10 cellular contexts compared by ENCODE assay signal in the genomic region with DNA sequence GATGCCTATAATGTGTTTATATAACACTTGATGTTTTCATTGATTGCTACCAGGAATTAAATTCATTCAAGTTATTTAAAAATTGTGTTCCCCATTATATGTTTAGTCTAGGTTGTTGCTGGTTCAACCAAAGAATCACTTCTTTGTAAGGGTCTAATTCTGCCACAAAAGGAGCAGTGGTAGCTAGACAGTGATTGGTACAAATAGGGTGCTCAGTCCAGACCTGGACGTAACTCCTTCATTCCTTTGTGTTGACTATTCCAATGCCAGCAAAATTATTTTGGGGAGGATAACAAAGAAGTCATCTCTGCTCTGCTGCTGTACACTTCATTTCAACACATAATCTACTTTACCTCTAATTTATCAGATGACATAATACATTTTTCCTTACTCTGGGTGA. TPM values are rescaled to one million over a fixed set of nuclear protein-coding genes. Genes with fewer than 3 reads are reported as not detected.
DNase-seq lines count a peak whose midpoint lies in the region; ATAC-seq and TF ChIP-seq lines count a peak whose summit lies in the region.
"Had no signal": no experiment of that assay in that cellular context is flagged by ENCODE, and none has a peak within 500 bp of the region (broad histone marks: within the 10 kb centered on the region; RNA-seq: fewer than 3 reads in every experiment).

No MANE protein-coding gene starts in this region.

- peak overlapping the region; percentile 95 for H3K4me2 ChIP-seq in GM23248 (ENCODE audit: unreplicated experiment)

- 0% methylated on average over 1 of the region's 1 CpG for WGBS in GM23248 (ENCODE audit: low coverage in 1 of 2, low lambda C conversion rate in 2 of 2, missing lambda C conversion rate in 2 of 2), 2 experiments
- WGBS in sigmoid colon, 2 donors: 11 to 45% methylated on average over 1 of the region's 1 CpG

- in situ Hi-C loops in GM23248 (cut with MboI): no loop called here

- no peaks in the 10 kb centered on the region for H3K9me2 ChIP-seq in GM23248 (ENCODE audit: insufficient read depth)

- H3K4me1 ChIP-seq in GM23248 (ENCODE audit: insufficient read depth) (peaks cover 40% of the 10 kb centered on the region), SJCRH30 (peaks cover 3% of the 10 kb centered on the region), sigmoid colon (peaks cover 0 to 40% (median 27%) of the 10 kb centered on the region in 4 donors)

- intact Hi-C loops in sigmoid colon (cut with DNase I): no loop called here

- peak overlapping the region; percentile 92 for H3K9ac ChIP-seq in GM23248

- H3K9me3 ChIP-seq in GM23248 (ENCODE audit: low read depth) (no peaks in the 10 kb centered on the region), SJCRH30 (replicated peaks) (no peaks in the 10 kb centered on the region), sigmoid colon (no peaks in the 10 kb centered on the region)

- peak overlapping the region; percentile 94 for H3K4me3 ChIP-seq in GM23248
- peak overlapping the region; percentile 94 for H3K4me3 ChIP-seq in SJCRH30
- peak overlapping the region; percentile 93 for H3K4me3 ChIP-seq in fibroblast of the aortic adventitia (ENCODE audit: low read depth, low read length)
- H3K4me3 ChIP-seq in sigmoid colon: peak overlapping the region; percentile 76 to 99 (median 95)

- H4K20me1 ChIP-seq in GM23248 (ENCODE audit: insufficient read depth): peaks cover 12% of the 10 kb centered on the region

- TF ChIP-seq EP300 in sigmoid colon (IDR thresholded peaks at IDR 0.05): no peak

- TF ChIP-seq POLR2A in sigmoid colon (IDR thresholded peaks at IDR 0.05): no peak

- DNase-seq in GM23248: peak; percentile 75
- peak; percentile 4 to 16 for DNase-seq in SJCRH30
- DNase-seq in fibroblast of the aortic adventitia (ENCODE audit: low read depth): peak; percentile 48
- no peak for DNase-seq in sigmoid colon
- no peak for DNase-seq in dermis blood vessel endothelial cell
- no peak for DNase-seq in nucleus accumbens (lab: John Stamatoyannopoulos, UW)
- no peak for DNase-seq in NCI-H146 treated with DMSO at 0.1 percent for 48 hours (lab: John Stamatoyannopoulos, UW; ENCODE audit: unreplicated experiment)
- DNase-seq: KG1 had no signal

- TF ChIP-seq CTCF in fibroblast of the aortic adventitia (IDR thresholded peaks at IDR 0.05; ENCODE audit: insufficient read depth, low read length): no peak
- no peak for TF ChIP-seq CTCF in sigmoid colon (IDR thresholded peaks at IDR 0.05)

- H3F3A ChIP-seq in GM23248 (ENCODE audit: insufficient read depth): peaks cover 29% of the 10 kb centered on the region

- peaks cover 62% of the 10 kb centered on the region for H3K79me2 ChIP-seq in GM23248 (ENCODE audit: insufficient read depth)

- H3K36me3 ChIP-seq in GM23248 (ENCODE audit: low read depth) (no peaks in the 10 kb centered on the region), SJCRH30 (no peaks in the 10 kb centered on the region), sigmoid colon (no peaks in the 10 kb centered on the region)

- peak overlapping the region; percentile 99 for H2AFZ ChIP-seq in GM23248

- H3K27ac ChIP-seq in GM23248 (peak overlapping the region; percentile 84), SJCRH30 (no peak overlapping the region; the same call in 1 of the 2 replicates), sigmoid colon (peak overlapping the region in 1 of 4 donors; percentile 97)

- no peak for ATAC-seq in GM18502 (IDR thresholded peaks at IDR 0.05; ENCODE audit: poor library complexity, unreplicated experiment)

- H3K27me3 ChIP-seq in GM23248 (replicated peaks; ENCODE audit: insufficient read depth): no peaks in the 10 kb centered on the region
- no peaks in the 10 kb centered on the region for H3K27me3 ChIP-seq in SJCRH30
- H3K27me3 ChIP-seq in sigmoid colon: no peaks in the 10 kb centered on the region

RNA-seq across cellular contexts. Expression of a gene that starts 1.2 kb away (rescaled TPM):
- total RNA-seq in GM23248 (2014; rRNA removed; shearing (Covaris generic)): 53.1 and 59.3 TPM in 2 replicates
- polyA plus RNA-seq in GM23248 (2016; fragmentation: Nextera tagmentation; extraction: Ambion mirVana): 124 and 137 TPM in 2 replicates
- 39.6 and 44.7 TPM in 2 replicates for total RNA-seq in SJCRH30 (2014; rRNA removed; shearing (Covaris generic))
- 48.1 and 60.5 TPM in 2 replicates for total RNA-seq in fibroblast of the aortic adventitia (ENCODE audit: low replicate concordance)
- total RNA-seq in sigmoid colon: 10 to 100 TPM; 33.2 to 50.3 (median 41.9) TPM
- polyA plus RNA-seq in sigmoid colon: 100 to 1,000 TPM in 1 of 3 donors, 10 to 100 TPM in 2; 44.3 to 106 (median 69.7) TPM
- 18.5 and 23.5 TPM in 2 replicates for total RNA-seq in dermis blood vessel endothelial cell

RNA-seq across cellular contexts. Expression of a gene that starts 48.1 kb away (rescaled TPM):
- not detected in 2 replicates for total RNA-seq in GM23248 (2014; rRNA removed; shearing (Covaris generic))
- polyA plus RNA-seq in GM23248 (2016; fragmentation: Nextera tagmentation; extraction: Ambion mirVana) (not detected in 2 replicates), sigmoid colon (not detected)
- total RNA-seq in SJCRH30 (2014; rRNA removed; shearing (Covaris generic)): not detected in 2 replicates
- total RNA-seq in fibroblast of the aortic adventitia (ENCODE audit: low replicate concordance) (not detected in 2 replicates), sigmoid colon (not detected), dermis blood vessel endothelial cell (not detected in 2 replicates)
- total RNA-seq: mononuclear cell had no signal

Comparison
In these comparisons a context has a peak if more than half of its experiments do, and no peak if none do; other contexts are left out.
1. DNase-seq: peak in GM23248 (single experiment), SJCRH30 (2 of 2) and fibroblast of the aortic adventitia (single experiment); none in sigmoid colon (single experiment), dermis blood vessel endothelial cell (single experiment), nucleus accumbens (0 of 56) and NCI-H146 treated with DMSO at 0.1 percent for 48 hours (single experiment).
2. Peak in every context shown above with its lines, with median percentiles within 50 percentile points of each other: H3K4me3 ChIP-seq.